Comparison of ENCODE assay signal across 9 cellular contexts in genomic region chr4:123976285-123976684, GRCh38.
A peak's percentile ranks its signal among the peaks of the same experiment; 100 is the strongest.
DNase-seq lines count a peak whose midpoint lies in the region; ATAC-seq and TF ChIP-seq lines count a peak whose summit lies in the region.
"Had no signal": no experiment of that assay in that cellular context is flagged by ENCODE, and none has a peak within 500 bp of the region (broad histone marks: within the 10 kb centered on the region; RNA-seq: fewer than 3 reads in every experiment).

No MANE protein-coding gene starts in this region.

- H3K36me3 ChIP-seq in heart right ventricle (no peaks in the 10 kb centered on the region), skeletal muscle tissue (ENCODE audit: control insufficient read depth in 3 of 3, insufficient read depth in 3 of 3, low read length in 3 of 3) (no peaks in the 10 kb centered on the region)
- H3K36me3 ChIP-seq: spleen had no signal

- DNase-seq in NCI-H69 (lab: John Stamatoyannopoulos, UW) (peak; percentile 92), heart right ventricle (no peak), epidermal melanocyte (ENCODE audit: insufficient read length, low spot score) (no peak)
- DNase-seq: activated CD8-positive, alpha-beta memory T cell treated with anti-CD3 and anti-CD28 coated beads, Interleukin-2, amount 50 U/mL, for 4 hours; spleen had no signal

- TF ChIP-seq CTCF in heart right ventricle (IDR thresholded peaks at IDR 0.05) = no peak

- H3K27me3 ChIP-seq in heart right ventricle (no peaks in the 10 kb centered on the region), skeletal muscle tissue (ENCODE audit: control insufficient read depth in 3 of 3, insufficient read depth in 3 of 3, low read length in 3 of 3) (no peaks in the 10 kb centered on the region)
- H3K27me3 ChIP-seq: spleen had no signal

- H3K4me1 ChIP-seq in heart right ventricle (peaks cover 0 to 31% (median 10%) of the 10 kb centered on the region in 9 donors), skeletal muscle tissue (ENCODE audit: control insufficient read depth in 3 of 3, insufficient read depth in 3 of 3, low read length in 3 of 3) (peaks cover 0 to 6% (median 0%) of the 10 kb centered on the region in 3 donors)

- 47 to 53% methylated on average over 7 of the region's 7 CpGs for WGBS in heart right ventricle, 2 donors

- peak overlapping the region in 9 of 10 donors; percentile 12 to 61 (median 27) for H3K27ac ChIP-seq in heart right ventricle
- H3K27ac ChIP-seq in skeletal muscle tissue (ENCODE audit: low read depth, low read length) = peak overlapping the region; percentile 17

- intact Hi-C loops in heart right ventricle (cut with DNase I) = loop anchor here in 1 of 10 donors (5.0 kb wide), 1 partner anchor 234 kb away; no protein-coding TSS in a partner anchor

- peaks cover 0 to 30% (median 13%) of the 10 kb centered on the region in 11 donors for H3K9me3 ChIP-seq in heart right ventricle
- peaks cover 0 to 7% (median 0%) of the 10 kb centered on the region in 3 donors for H3K9me3 ChIP-seq in skeletal muscle tissue (ENCODE audit: control insufficient read depth in 3 of 3, low read length in 3 of 3)

- H3K9ac ChIP-seq in skeletal muscle tissue (ENCODE audit: low read depth in 1 of 3, low read length in 3 of 3) = no peak overlapping the region

- H3K4me3 ChIP-seq in heart right ventricle (no peak overlapping the region), skeletal muscle tissue (ENCODE audit: low read length in 3 of 3) (no peak overlapping the region)
- H3K4me3 ChIP-seq: spleen had no signal

- ATAC-seq in HG03354 (IDR thresholded peaks at IDR 0.05; ENCODE audit: poor library complexity, severe bottlenecking, unreplicated experiment) (peak; percentile 90), heart right ventricle (peak in 6 of 8 donors; percentile 23 to 69 (median 64)), HG03521 (IDR thresholded peaks at IDR 0.05; ENCODE audit: unreplicated experiment) (no peak), GM21723 (IDR thresholded peaks at IDR 0.05; ENCODE audit: unreplicated experiment) (no peak)

Comparison
In these comparisons a context has a peak if more than half of its experiments do, and no peak if none do; other contexts are left out.
1. ATAC-seq: peak in HG03354 (single experiment) and heart right ventricle (6 of 8); none in HG03521 (single experiment) and GM21723 (single experiment).